Comparison of ENCODE assay signal across 9 cellular contexts in genomic region chr1:225445644-225446297, GRCh38. TPM values are rescaled to one million over a fixed set of nuclear protein-coding genes. Genes with fewer than 3 reads are reported as not detected.
A peak's percentile ranks its signal among the peaks of the same experiment; 100 is the strongest.
DNase-seq lines count a peak whose midpoint lies in the region; ATAC-seq and TF ChIP-seq lines count a peak whose summit lies in the region.
"Had no signal": no experiment of that assay in that cellular context is flagged by ENCODE, and none has a peak within 500 bp of the region (broad histone marks: within the 10 kb centered on the region; RNA-seq: fewer than 3 reads in every experiment).

No MANE protein-coding gene starts in this region.

- H3K36me3 Mint-ChIP-seq in activated naive CD4-positive, alpha-beta T cell treated with anti-CD3 and anti-CD28 coated beads, Interleukin-2, amount 50 U/mL, for 72 hours, result peaks cover 0 to 6% of the 10 kb centered on the region in 2 donors

- WGBS in thyroid gland, 2 donors, result 23 to 46% methylated on average over 7 of the region's 7 CpGs

- ATAC-seq in activated naive CD4-positive, alpha-beta T cell treated with anti-CD3 and anti-CD28 coated beads, Interleukin-2, amount 50 U/mL, for 72 hours, result peak in 1 of 2 donors; percentile 23
- ATAC-seq in left lung (no peak), GM21367 (IDR thresholded peaks at IDR 0.05; ENCODE audit: unreplicated experiment) (no peak)

- DNase-seq in activated CD8-positive, alpha-beta memory T cell treated with anti-CD3 and anti-CD28 coated beads, Interleukin-2, amount 50 U/mL, for 48 hours, result peak; percentile 57
- DNase-seq in activated CD8-positive, alpha-beta memory T cell treated with anti-CD3 and anti-CD28 coated beads, Interleukin-2, amount 50 U/mL, for 4 hours, result no peak
- no peak for DNase-seq in activated naive CD4-positive, alpha-beta T cell treated with anti-CD3 and anti-CD28 coated beads, Interleukin-2, amount 50 U/mL, for 72 hours (ENCODE audit: low spot score in 2 of 2)
- DNase-seq in left lung (peak in 1 of 2 donors; percentile 32), thyroid gland (peak; percentile 49 to 65), NCI-H226 (no peak), GM19238 (ENCODE audit: insufficient read length, low spot score) (no peak)
- DNase-seq: NCI-H2081 had no signal

- H3K27me3 ChIP-seq in left lung (no peaks in the 10 kb centered on the region), thyroid gland (no peaks in the 10 kb centered on the region)

- no peaks in the 10 kb centered on the region for H3K9me3 Mint-ChIP-seq in activated naive CD4-positive, alpha-beta T cell treated with anti-CD3 and anti-CD28 coated beads, Interleukin-2, amount 50 U/mL, for 72 hours

- H3K9me3 ChIP-seq in left lung, result no peaks in the 10 kb centered on the region
- H3K9me3 ChIP-seq in thyroid gland, result no peaks in the 10 kb centered on the region

- intact Hi-C loops in left lung (cut with DNase I) (no loop called here), thyroid gland (cut with DNase I) (no loop called here)

- H3K27ac Mint-ChIP-seq in activated naive CD4-positive, alpha-beta T cell treated with anti-CD3 and anti-CD28 coated beads, Interleukin-2, amount 50 U/mL, for 72 hours, result peak overlapping the region; percentile 96 to 98

- TF ChIP-seq CTCF in left lung (IDR thresholded peaks at IDR 0.05) (no peak), thyroid gland (IDR thresholded peaks at IDR 0.05) (no peak)

- TF ChIP-seq POLR2A in thyroid gland (IDR thresholded peaks at IDR 0.05), result no peak

- H3K4me3 ChIP-seq in left lung (no peak overlapping the region), thyroid gland (replicated peaks in 1 of 3) (no peak overlapping the region)

- H3K36me3 ChIP-seq in left lung, result no peaks in the 10 kb centered on the region
- H3K36me3 ChIP-seq in thyroid gland, result no peaks in the 10 kb centered on the region

- H3K4me1 ChIP-seq in left lung, result peaks cover 15 to 77% of the 10 kb centered on the region in 2 donors
- peaks cover 24 to 54% of the 10 kb centered on the region in 2 donors for H3K4me1 ChIP-seq in thyroid gland

- H3K27ac ChIP-seq in left lung, result peak overlapping the region; percentile 49 to 84
- peak overlapping the region; percentile 1 to 75 (median 63) for H3K27ac ChIP-seq in thyroid gland

RNA-seq across cellular contexts. Expression of gene LBR, which starts 17.9 kb away (rescaled TPM):
- 100 to 1,000 TPM; 161 to 174 TPM for total RNA-seq in activated naive CD4-positive, alpha-beta T cell treated with anti-CD3 and anti-CD28 coated beads, Interleukin-2, amount 50 U/mL, for 72 hours
- 10 to 100 TPM; 42.4 to 75.0 TPM for total RNA-seq in left lung
- total RNA-seq in thyroid gland, result 10 to 100 TPM; 33.1 to 46.7 (median 36.8) TPM

Comparison
In these comparisons a context has a peak if more than half of its experiments do, and no peak if none do; other contexts are left out.
1. DNase-seq: peak in activated CD8-positive, alpha-beta memory T cell treated with anti-CD3 and anti-CD28 coated beads, Interleukin-2, amount 50 U/mL, for 48 hours (single experiment) and thyroid gland (2 of 2); none in activated CD8-positive, alpha-beta memory T cell treated with anti-CD3 and anti-CD28 coated beads, Interleukin-2, amount 50 U/mL, for 4 hours (single experiment), activated naive CD4-positive, alpha-beta T cell treated with anti-CD3 and anti-CD28 coated beads, Interleukin-2, amount 50 U/mL, for 72 hours (0 of 2), NCI-H226 (single experiment) and GM19238 (single experiment).